In the genomic region with DNA sequence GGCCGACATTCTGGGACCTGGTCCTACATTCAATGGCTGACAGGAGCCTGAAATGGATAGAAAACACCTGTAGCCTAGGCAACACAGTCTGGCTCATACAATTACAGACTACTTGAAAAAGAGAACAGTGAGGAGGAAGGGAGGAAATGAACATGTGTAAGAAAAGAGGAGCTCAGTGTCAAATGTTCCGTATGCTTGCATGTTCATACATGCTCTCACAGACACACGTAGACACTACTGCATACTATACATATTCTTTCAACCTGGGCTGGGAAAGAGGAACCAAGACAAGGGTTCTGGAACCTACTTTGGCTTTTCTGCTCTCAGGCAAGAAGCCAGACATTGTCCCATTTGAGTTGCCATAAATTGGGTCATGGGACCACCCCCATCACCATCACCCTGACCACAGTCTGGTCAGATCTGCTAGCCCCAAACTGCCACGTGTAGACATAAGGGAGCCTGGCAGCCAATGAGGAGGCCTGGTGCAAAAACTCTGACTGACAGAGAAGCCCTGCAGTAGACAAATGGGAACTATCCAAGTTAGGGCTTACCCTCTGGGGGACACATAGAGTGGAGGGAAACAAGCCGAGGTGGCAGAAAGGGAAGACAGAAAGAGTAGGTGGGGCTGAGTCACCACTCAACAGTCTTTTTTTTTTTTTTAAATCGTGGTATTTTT, we compare ENCODE assay signal across 11 cellular contexts.
DNase-seq lines count a peak whose midpoint lies in the region; ATAC-seq, FAIRE-seq and TF ChIP-seq lines count a peak whose summit lies in the region.
"Had no signal": no experiment of that assay in that cellular context is flagged by ENCODE, and none has a peak within 500 bp of the region (broad histone marks: within the 10 kb centered on the region; RNA-seq: fewer than 3 reads in every experiment).

No MANE protein-coding gene starts in this region.

- H3K4me1 ChIP-seq in keratinocyte (ENCODE audit: control insufficient read depth, extremely low read depth, insufficient read depth, low read length), result peaks cover 5% of the 10 kb centered on the region
- no peaks in the 10 kb centered on the region for H3K4me1 ChIP-seq in CD8-positive, alpha-beta memory T cell (ENCODE audit: insufficient read depth, low read length)

- no peak overlapping the region for H3K9ac ChIP-seq in keratinocyte (ENCODE audit: control insufficient read depth, extremely low read depth, insufficient read depth, low read length)

- H2AFZ ChIP-seq in keratinocyte (ENCODE audit: control insufficient read depth, low read length), result no peak overlapping the region

- CTCF ChIA-PET in CD8-positive, alpha-beta memory T cell (lab: Charles Lee), result no interaction called here

- H3K9me3 ChIP-seq in keratinocyte (ENCODE audit: control insufficient read depth, low read depth, low read length), result no peaks in the 10 kb centered on the region
- no peaks in the 10 kb centered on the region for H3K9me3 ChIP-seq in CD8-positive, alpha-beta memory T cell (ENCODE audit: low read length)
- H3K9me3 ChIP-seq: suprapubic skin had no signal

- H3K4me3 Mint-ChIP-seq in CD8-positive, alpha-beta memory T cell, result no peak overlapping the region

- H3K27ac ChIP-seq in keratinocyte (ENCODE audit: control insufficient read depth, insufficient read depth, low read length), result no peak overlapping the region
- H3K27ac ChIP-seq in CD8-positive, alpha-beta memory T cell (ENCODE audit: low read depth, low read length), result no peak overlapping the region
- H3K27ac ChIP-seq: suprapubic skin had no signal

- dilution Hi-C loops in keratinocyte (cut with MboI; ENCODE audit: extremely low pct_ligation_motif_present, low sequenced_read_pairs), result no loop called here

- no peaks in the 10 kb centered on the region for H3K36me3 ChIP-seq in keratinocyte (ENCODE audit: control insufficient read depth in 2 of 2, extremely low read depth in 1 of 2, insufficient read depth in 2 of 2, low read length in 2 of 2)
- no peaks in the 10 kb centered on the region for H3K36me3 ChIP-seq in CD8-positive, alpha-beta memory T cell (ENCODE audit: insufficient read depth, low read length)
- H3K36me3 ChIP-seq: suprapubic skin had no signal

- POLR2A ChIA-PET in CD8-positive, alpha-beta memory T cell (lab: Charles Lee), result no interaction called here

- no peaks in the 10 kb centered on the region for H3K36me3 Mint-ChIP-seq in CD8-positive, alpha-beta memory T cell

- DNase-seq in NOMO-1 treated with DMSO at 0.1 percent for 48 hours (lab: John Stamatoyannopoulos, UW; ENCODE audit: unreplicated experiment), result peak; percentile 22
- DNase-seq in NOMO-1 treated with dmso at 0.1 percent for 144 hours (lab: John Stamatoyannopoulos, UW; ENCODE audit: unreplicated experiment), result no peak
- DNase-seq in keratinocyte (ENCODE audit: low read depth, low spot score), result no peak
- DNase-seq in foreskin melanocyte, result no peak
- no peak for DNase-seq in CD8-positive, alpha-beta memory T cell
- DNase-seq: activated gamma-delta T cell, left colon had no signal

- no peaks in the 10 kb centered on the region for H4K20me1 ChIP-seq in keratinocyte (ENCODE audit: control insufficient read depth, extremely low read depth, insufficient read depth, low read length)

- no peak overlapping the region for H3K4me2 ChIP-seq in keratinocyte (ENCODE audit: control insufficient read depth, extremely low read depth, insufficient read depth, low read depth, low read length)

- ATAC-seq in GM19463 (IDR thresholded peaks at IDR 0.05; ENCODE audit: unreplicated experiment) (peak; percentile 51), HG03342 (IDR thresholded peaks at IDR 0.05; ENCODE audit: unreplicated experiment) (peak; percentile 59), HG03039 (IDR thresholded peaks at IDR 0.05; ENCODE audit: unreplicated experiment) (no peak)
- ATAC-seq: left colon had no signal

- H3K4me3 ChIP-seq in keratinocyte (ENCODE audit: control insufficient read depth in 2 of 3, extremely low read depth in 1 of 3, insufficient read depth in 2 of 3, low read depth in 1 of 3, low read length in 3 of 3), result no peak overlapping the region
- H3K4me3 ChIP-seq in CD8-positive, alpha-beta memory T cell (ENCODE audit: low read length), result no peak overlapping the region
- H3K4me3 ChIP-seq: suprapubic skin had no signal

- peaks cover 0 to 2% (median 0%) of the 10 kb centered on the region in 5 donors for H3K9me3 Mint-ChIP-seq in CD8-positive, alpha-beta memory T cell

- no peaks in the 10 kb centered on the region for H3K27me3 ChIP-seq in keratinocyte (ENCODE audit: control insufficient read depth, extremely low read depth, insufficient read depth, low read length)
- no peaks in the 10 kb centered on the region for H3K27me3 ChIP-seq in CD8-positive, alpha-beta memory T cell (ENCODE audit: insufficient read depth, low read length, poor library complexity, severe bottlenecking)
- H3K27me3 ChIP-seq: suprapubic skin had no signal

- no peak for TF ChIP-seq CTCF in keratinocyte (optimal IDR thresholded peaks at IDR 0.05 in 1 of 3, IDR thresholded peaks at IDR 0.05 in 1 of 3, conservative IDR thresholded peaks at IDR 0.05 in 1 of 3; ENCODE audit: extremely low read depth in 1 of 3, insufficient read depth in 2 of 3, low read length in 3 of 3)

- no peaks in the 10 kb centered on the region for H3K9me1 ChIP-seq in keratinocyte (ENCODE audit: control insufficient read depth, extremely low read depth, insufficient read depth, low read length)

- H3K79me2 ChIP-seq in keratinocyte (ENCODE audit: control insufficient read depth, insufficient read depth, low read length), result no peaks in the 10 kb centered on the region

- peaks cover 4 to 7% of the 10 kb centered on the region in 2 donors for H3K27me3 Mint-ChIP-seq in CD8-positive, alpha-beta memory T cell

- no peak overlapping the region for H3K27ac Mint-ChIP-seq in CD8-positive, alpha-beta memory T cell

- FAIRE-seq in keratinocyte (lab: Jason Lieb, UNC), result peak; percentile 43

- H3K4me1 Mint-ChIP-seq in CD8-positive, alpha-beta memory T cell, result no peaks in the 10 kb centered on the region
